ENCODE assay signal across 19 cellular contexts in genomic region chr15:55615445-55615844, GRCh38. TPM values are rescaled to one million over a fixed set of nuclear protein-coding genes. Genes with fewer than 3 reads are reported as not detected.
"Had no signal": no experiment of that assay in that cellular context is flagged by ENCODE, and none has a peak within 500 bp of the region (broad histone marks: within the 10 kb centered on the region; RNA-seq: fewer than 3 reads in every experiment).

No MANE protein-coding gene starts in this region.

- DNase-seq: Karpas-422, KG1, MM.1S, NCI-H1092 treated with DMSO at 0.1 percent for 48 hours, NCI-H187, NCI-H2029, NCI-H2081 treated with DMSO at 0.1 percent for 48 hours, NCI-H2171, NCI-H226, NCI-H446, NCI-H510A, NCI-H524 treated with DMSO at 0.1 percent for 48 hours, NCI-H774, PC-3, SHP77, T-cell had no signal

- ATAC-seq: Panc1, PC-3, T-cell had no signal

- H3K4me3 Mint-ChIP-seq: T-cell had no signal

- H3K27ac Mint-ChIP-seq: T-cell had no signal

- H3K36me3 Mint-ChIP-seq: T-cell had no signal

- H3K27ac ChIP-seq: RWPE1 had no signal

- H3K4me1 Mint-ChIP-seq: T-cell had no signal

- H3K9me3 Mint-ChIP-seq: T-cell had no signal

RNA-seq across cellular contexts. Expression of gene PYGO1, which starts 27.3 kb away (rescaled TPM):
- total RNA-seq: HT-29 had no signal
